Comparison of ENCODE assay signal across 8 cellular contexts in the genomic region with DNA sequence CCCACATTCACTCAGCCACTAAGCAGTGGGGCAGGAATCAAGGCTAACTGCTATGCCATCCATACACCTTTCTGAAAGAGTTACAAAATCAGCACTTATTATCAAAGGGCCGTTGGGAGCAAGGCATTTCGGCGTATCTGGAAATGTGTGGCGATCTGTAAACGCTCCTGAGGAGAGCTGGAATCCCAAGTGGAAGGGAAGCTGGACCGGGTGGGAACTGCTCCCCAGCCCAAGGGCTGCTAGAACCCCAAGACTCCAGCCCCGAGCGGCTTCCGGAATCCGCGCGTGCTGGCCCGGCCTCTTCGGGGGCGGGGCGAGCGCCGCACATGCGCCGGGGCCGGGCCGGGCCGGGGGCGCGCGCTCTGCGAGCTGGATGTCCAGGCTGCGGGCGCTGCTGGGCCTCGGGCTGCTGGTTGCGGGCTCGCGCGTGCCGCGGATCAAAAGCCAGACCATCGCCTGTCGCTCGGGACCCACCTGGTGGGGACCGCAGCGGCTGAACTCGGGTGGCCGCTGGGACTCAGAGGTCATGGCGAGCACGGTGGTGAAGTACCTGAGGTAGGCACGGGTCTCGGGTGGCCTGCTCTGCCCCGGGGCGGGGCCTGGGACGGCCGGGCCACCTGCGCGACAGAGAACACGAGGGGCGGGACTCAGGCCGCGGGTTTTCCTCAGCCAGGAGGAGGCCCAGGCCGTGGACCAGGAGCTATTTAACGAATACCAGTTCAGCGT.
DNase-seq lines count a peak whose midpoint lies in the region; ATAC-seq and TF ChIP-seq lines count a peak whose summit lies in the region.

Gene NAXE (plus strand): TSS at position 345 of the 726 bp plus-strand sequence. CDS start 29 bp downstream, at position 374.

- peak within 1 kb of the TSS; percentile 91 for H3K4me2 ChIP-seq in OCI-LY3 (ENCODE audit: low read length)

- H3K27me3 Mint-ChIP-seq in activated T-cell treated with anti-CD3 and anti-CD28 coated beads, Interleukin-2, amount 50 U/mL, for 24 hours, result no peaks in the 10 kb centered on the region
- H3K27me3 Mint-ChIP-seq in stimulated activated naive B cell treated with anti-CD40 and anti-IgM and Interleukin-4, amounts not matched to agents 10 μg/mL and 1 μg/mL and 100 μg/mL, for 72 hours, result no peaks in the 10 kb centered on the region

- no peaks in the 10 kb centered on the region for H3K9me3 ChIP-seq in OCI-LY3 (ENCODE audit: insufficient read depth, low read length)
- no peaks in the 10 kb centered on the region for H3K9me3 ChIP-seq in mucosa of rectum (ENCODE audit: control insufficient read depth in 2 of 2, low read length in 2 of 2)

- H3K9ac ChIP-seq in OCI-LY3 (ENCODE audit: low read length) (peak within 1 kb of the TSS; percentile 80), mucosa of rectum (ENCODE audit: low read depth in 1 of 2, low read length in 2 of 2) (peak within 1 kb of the TSS; percentile 79 to 96)

- H2AFZ ChIP-seq in OCI-LY3 (ENCODE audit: low read depth, low read length), result peak within 1 kb of the TSS; percentile 89

- peak within 1 kb of the TSS; percentile 45 for H3K27ac ChIP-seq in OCI-LY3 (ENCODE audit: low read length)
- H3K27ac ChIP-seq in mucosa of rectum (ENCODE audit: low read depth in 2 of 2, low read length in 2 of 2), result peak within 1 kb of the TSS; percentile 81 to 88

- H3K4me1 Mint-ChIP-seq in activated T-cell treated with anti-CD3 and anti-CD28 coated beads, Interleukin-2, amount 50 U/mL, for 24 hours (ENCODE audit: low read depth), result peaks cover 30% of the 10 kb centered on the region
- H3K4me1 Mint-ChIP-seq in stimulated activated naive B cell treated with anti-CD40 and anti-IgM and Interleukin-4, amounts not matched to agents 10 μg/mL and 1 μg/mL and 100 μg/mL, for 72 hours, result peaks cover 17 to 37% of the 10 kb centered on the region in 2 donors

- H3K36me3 Mint-ChIP-seq in activated T-cell treated with anti-CD3 and anti-CD28 coated beads, Interleukin-2, amount 50 U/mL, for 24 hours (ENCODE audit: low read depth), result peaks cover 44% of the 10 kb centered on the region
- peaks cover 8 to 23% of the 10 kb centered on the region in 2 donors for H3K36me3 Mint-ChIP-seq in stimulated activated naive B cell treated with anti-CD40 and anti-IgM and Interleukin-4, amounts not matched to agents 10 μg/mL and 1 μg/mL and 100 μg/mL, for 72 hours

- peaks cover 39% of the 10 kb centered on the region for H3K36me3 ChIP-seq in OCI-LY3 (replicated peaks; ENCODE audit: low read depth, low read length)
- H3K36me3 ChIP-seq in mucosa of rectum (ENCODE audit: control insufficient read depth in 2 of 2, insufficient read depth in 2 of 2, low read length in 2 of 2), result peaks cover 12 to 30% of the 10 kb centered on the region in 2 donors

- peak within 1 kb of the TSS; percentile 80 for H3K4me3 ChIP-seq in OCI-LY3 (ENCODE audit: low read length)
- peak within 1 kb of the TSS; percentile 66 to 96 for H3K4me3 ChIP-seq in mucosa of rectum (ENCODE audit: low read length in 2 of 2)

- H3K27ac Mint-ChIP-seq in activated T-cell treated with anti-CD3 and anti-CD28 coated beads, Interleukin-2, amount 50 U/mL, for 24 hours, result peak within 1 kb of the TSS; percentile 95
- H3K27ac Mint-ChIP-seq in stimulated activated naive B cell treated with anti-CD40 and anti-IgM and Interleukin-4, amounts not matched to agents 10 μg/mL and 1 μg/mL and 100 μg/mL, for 72 hours, result peak within 1 kb of the TSS; percentile 92

- peak; percentile 75 for TF ChIP-seq POLR2A in erythroblast (IDR thresholded peaks at IDR 0.05; ENCODE audit: low read length)

- H4K20me1 ChIP-seq in OCI-LY3 (ENCODE audit: insufficient read depth, low read length), result no peaks in the 10 kb centered on the region

- ATAC-seq in GM19455 (IDR thresholded peaks at IDR 0.05; ENCODE audit: unreplicated experiment), result peak; percentile 87
- peak; percentile 89 to 92 for ATAC-seq in stimulated activated naive B cell treated with anti-CD40 and anti-IgM and Interleukin-4, amounts not matched to agents 10 μg/mL and 1 μg/mL and 100 μg/mL, for 72 hours (replicated peaks)

- peaks cover 18% of the 10 kb centered on the region for H3K79me2 ChIP-seq in OCI-LY3 (ENCODE audit: low read length)

- peaks cover 17% of the 10 kb centered on the region for H3K4me1 ChIP-seq in OCI-LY3 (ENCODE audit: low read length)
- H3K4me1 ChIP-seq in mucosa of rectum (ENCODE audit: control insufficient read depth in 2 of 2, insufficient read depth in 2 of 2, low read length in 2 of 2), result peaks cover 11 to 12% of the 10 kb centered on the region in 2 donors

- H3K4me3 Mint-ChIP-seq in activated T-cell treated with anti-CD3 and anti-CD28 coated beads, Interleukin-2, amount 50 U/mL, for 24 hours, result peak within 1 kb of the TSS; percentile 85
- H3K4me3 Mint-ChIP-seq in stimulated activated naive B cell treated with anti-CD40 and anti-IgM and Interleukin-4, amounts not matched to agents 10 μg/mL and 1 μg/mL and 100 μg/mL, for 72 hours, result peak within 1 kb of the TSS; percentile 84 to 91

- no peaks in the 10 kb centered on the region for H3K9me3 Mint-ChIP-seq in activated T-cell treated with anti-CD3 and anti-CD28 coated beads, Interleukin-2, amount 50 U/mL, for 24 hours
- no peaks in the 10 kb centered on the region for H3K9me3 Mint-ChIP-seq in stimulated activated naive B cell treated with anti-CD40 and anti-IgM and Interleukin-4, amounts not matched to agents 10 μg/mL and 1 μg/mL and 100 μg/mL, for 72 hours

- DNase-seq in COLO668 (lab: John Stamatoyannopoulos, UW; ENCODE audit: unreplicated experiment), result peak; percentile 93
- peak; percentile 64 for DNase-seq in HPDE6-E6E7 (ENCODE audit: extremely low spot score)
- peak; percentile 85 for DNase-seq in activated T-cell treated with anti-CD3 and anti-CD28 coated beads, Interleukin-2, amount 50 U/mL, for 24 hours
- DNase-seq in erythroblast (lab: John Stamatoyannopoulos, UW), result peak; percentile 76 to 79
- peak; percentile 55 for DNase-seq in stimulated activated naive B cell treated with anti-CD40 and anti-IgM and Interleukin-4, amounts not matched to agents 10 μg/mL and 1 μg/mL and 100 μg/mL, for 72 hours

- H3K27me3 ChIP-seq in OCI-LY3 (ENCODE audit: low read depth, low read length), result no peaks in the 10 kb centered on the region
- H3K27me3 ChIP-seq in mucosa of rectum (ENCODE audit: control insufficient read depth in 2 of 2, insufficient read depth in 2 of 2, low read length in 2 of 2), result no peaks in the 10 kb centered on the region

- no peak; the same call in 1 of the 2 replicates for TF ChIP-seq CTCF in OCI-LY3 (IDR thresholded peaks at IDR 0.05; ENCODE audit: low read depth, low read length)

Comparison
In these comparisons a context has a peak if more than half of its experiments do, and no peak if none do; other contexts are left out.
1. Peak in every context shown above with its lines: DNase-seq, ATAC-seq, H3K4me3 ChIP-seq and H3K27ac ChIP-seq.